8 cellular contexts compared by ENCODE assay signal in genomic region chr3:152271465-152272035, GRCh38. TPM values are rescaled to one million over a fixed set of nuclear protein-coding genes. Genes with fewer than 3 reads are reported as not detected.
DNase-seq lines count a peak whose midpoint lies in the region; ATAC-seq and TF ChIP-seq lines count a peak whose summit lies in the region.

No MANE protein-coding gene starts in this region.

- ATAC-seq in activated naive CD4-positive, alpha-beta T cell treated with anti-CD3 and anti-CD28 coated beads, Interleukin-2, amount 50 U/mL, for 72 hours: no peak
- ATAC-seq in GM19035 (IDR thresholded peaks at IDR 0.05; ENCODE audit: unreplicated experiment): no peak
- ATAC-seq in GM21528 (IDR thresholded peaks at IDR 0.05; ENCODE audit: low FRiP score, unreplicated experiment): no peak

- peak overlapping the region; percentile 97 for H3K27ac Mint-ChIP-seq in activated CD4-positive, alpha-beta T cell treated with anti-CD3 and anti-CD28 coated beads, Interleukin-2, amount 10 ng/mL, durations not matched to agents 7 days and 5 days
- peak overlapping the region; percentile 92 to 97 for H3K27ac Mint-ChIP-seq in activated naive CD4-positive, alpha-beta T cell treated with anti-CD3 and anti-CD28 coated beads, Interleukin-2, amount 50 U/mL, for 72 hours

- CTCF ChIA-PET in activated CD4-positive, alpha-beta T cell treated with anti-CD3 and anti-CD28 coated beads, Interleukin-2, amount 10 ng/mL, durations not matched to agents 7 days and 5 days (lab: Charles Lee): interaction anchor here (2.3 kb wide), 1 partner anchor 10 kb away, joined by 11 read pairs; no protein-coding TSS in a partner anchor

- peaks cover 65% of the 10 kb centered on the region for H3K36me3 Mint-ChIP-seq in activated CD4-positive, alpha-beta T cell treated with anti-CD3 and anti-CD28 coated beads, Interleukin-2, amount 10 ng/mL, durations not matched to agents 7 days and 5 days (ENCODE audit: low read depth)
- H3K36me3 Mint-ChIP-seq in activated naive CD4-positive, alpha-beta T cell treated with anti-CD3 and anti-CD28 coated beads, Interleukin-2, amount 50 U/mL, for 72 hours: peaks cover 48 to 53% of the 10 kb centered on the region in 2 donors

- H3K9me3 ChIP-seq in liver (ENCODE audit: control insufficient read depth in 4 of 4, low read length in 3 of 4) (no peaks in the 10 kb centered on the region), thyroid gland (no peaks in the 10 kb centered on the region)

- H3K27ac ChIP-seq in liver (ENCODE audit: low read depth in 1 of 2, low read length in 2 of 2): no peak overlapping the region
- peak overlapping the region; percentile 94 to 99 (median 99) for H3K27ac ChIP-seq in thyroid gland

- H3K4me3 Mint-ChIP-seq in activated CD4-positive, alpha-beta T cell treated with anti-CD3 and anti-CD28 coated beads, Interleukin-2, amount 10 ng/mL, durations not matched to agents 7 days and 5 days: peak overlapping the region; percentile 91

- H3K4me1 Mint-ChIP-seq in activated CD4-positive, alpha-beta T cell treated with anti-CD3 and anti-CD28 coated beads, Interleukin-2, amount 10 ng/mL, durations not matched to agents 7 days and 5 days: peaks cover 49% of the 10 kb centered on the region

- TF ChIP-seq POLR2A in thyroid gland (IDR thresholded peaks at IDR 0.05): no peak

- H3K27me3 ChIP-seq in liver (ENCODE audit: control insufficient read depth in 4 of 4, insufficient read depth in 4 of 4, low read length in 3 of 4): no peaks in the 10 kb centered on the region
- H3K27me3 ChIP-seq in thyroid gland: no peaks in the 10 kb centered on the region

- POLR2A ChIA-PET in activated CD4-positive, alpha-beta T cell treated with anti-CD3 and anti-CD28 coated beads, Interleukin-2, amount 10 ng/mL, durations not matched to agents 7 days and 5 days (lab: Charles Lee): no interaction called here

- no peak for TF ChIP-seq RAD21 in liver (IDR thresholded peaks at IDR 0.05)

- WGBS in liver: 70% methylated on average over 3 of the region's 3 CpGs
- 53 to 65% methylated on average over 3 of the region's 3 CpGs for WGBS in thyroid gland, 2 donors

- no peaks in the 10 kb centered on the region for H3K36me3 ChIP-seq in liver (ENCODE audit: control insufficient read depth in 4 of 4, insufficient read depth in 3 of 4, low read depth in 1 of 4, low read length in 3 of 4)
- H3K36me3 ChIP-seq in thyroid gland: no peaks in the 10 kb centered on the region

- H3K4me3 ChIP-seq in liver (ENCODE audit: low read depth in 1 of 3, low read length in 3 of 3) (no peak overlapping the region), thyroid gland (replicated peaks in 1 of 3) (peak overlapping the region in 2 of 3 donors; percentile 19 to 21)

- TF ChIP-seq CTCF in liver (IDR thresholded peaks at IDR 0.05; ENCODE audit: low read depth, low read length, missing input control) (no peak), thyroid gland (IDR thresholded peaks at IDR 0.05) (no peak)

- H3K9ac ChIP-seq in liver (ENCODE audit: low read depth in 1 of 2, low read length in 2 of 2): peak overlapping the region; percentile 47 to 63

- H3K9me3 Mint-ChIP-seq in activated CD4-positive, alpha-beta T cell treated with anti-CD3 and anti-CD28 coated beads, Interleukin-2, amount 10 ng/mL, durations not matched to agents 7 days and 5 days: no peaks in the 10 kb centered on the region
- H3K9me3 Mint-ChIP-seq in activated naive CD4-positive, alpha-beta T cell treated with anti-CD3 and anti-CD28 coated beads, Interleukin-2, amount 50 U/mL, for 72 hours: peaks cover 0 to 4% of the 10 kb centered on the region in 2 donors

- H3K27me3 Mint-ChIP-seq in activated CD4-positive, alpha-beta T cell treated with anti-CD3 and anti-CD28 coated beads, Interleukin-2, amount 10 ng/mL, durations not matched to agents 7 days and 5 days: no peaks in the 10 kb centered on the region

- peaks cover 0 to 28% (median 15%) of the 10 kb centered on the region in 4 donors for H3K4me1 ChIP-seq in liver (ENCODE audit: control insufficient read depth in 4 of 4, insufficient read depth in 4 of 4, low read length in 3 of 4)
- peaks cover 26% of the 10 kb centered on the region in 2 donors for H3K4me1 ChIP-seq in thyroid gland

- intact Hi-C loops in thyroid gland (cut with DNase I): no loop called here

- DNase-seq in activated CD4-positive, alpha-beta T cell treated with anti-CD3 and anti-CD28 coated beads, Interleukin-2, amount 10 ng/mL, durations not matched to agents 7 days and 5 days: no peak
- no peak for DNase-seq in activated CD4-positive, alpha-beta T cell treated with anti-CD3 and anti-CD28 coated beads for 1 hour
- no peak for DNase-seq in activated naive CD4-positive, alpha-beta T cell treated with anti-CD3 and anti-CD28 coated beads, Interleukin-2, amount 50 U/mL, for 72 hours (ENCODE audit: low spot score in 2 of 2)
- DNase-seq in thyroid gland: no peak
- no peak for DNase-seq in T1000 (lab: John Stamatoyannopoulos, UW)

TF ChIP-seq in liver, 16 proteins besides CTCF, POLR2A, EP300 and RAD21:
- TF ChIP-seq REST (IDR thresholded peaks at IDR 0.05): peak; percentile 33
- no peak for TF ChIP-seq FOXA1 (IDR thresholded peaks at IDR 0.05)

RNA-seq across cellular contexts. Expression of gene MBNL1, which starts 2.8 kb away (rescaled TPM):
- total RNA-seq in activated CD4-positive, alpha-beta T cell treated with anti-CD3 and anti-CD28 coated beads, Interleukin-2, amount 10 ng/mL, durations not matched to agents 7 days and 5 days: 100 to 1,000 TPM; 437 to 559 TPM
- total RNA-seq in activated naive CD4-positive, alpha-beta T cell treated with anti-CD3 and anti-CD28 coated beads, Interleukin-2, amount 50 U/mL, for 72 hours: 100 to 1,000 TPM; 406 to 425 TPM
- total RNA-seq in liver (100 to 1,000 TPM in 1 of 2 donors, 10 to 100 TPM in 1; 98.6 to 110 TPM), thyroid gland (100 to 1,000 TPM; 190 to 279 (median 216) TPM)
- 10 to 100 TPM; 17.1 to 25.9 TPM for polyA plus RNA-seq in liver

Comparison
In these comparisons a context has a peak if more than half of its experiments do, and no peak if none do; other contexts are left out.
1. H3K27ac ChIP-seq: peak in thyroid gland (3 of 3); none in liver (0 of 2).
2. H3K4me3 ChIP-seq: peak in thyroid gland (2 of 3); none in liver (0 of 3).